ENCODE assay signal across 20 cellular contexts in genomic region chr5:10459080-10460055, GRCh38. TPM values are rescaled to one million over a fixed set of nuclear protein-coding genes. Genes with fewer than 3 reads are reported as not detected.
"Had no signal": no experiment of that assay in that cellular context is flagged by ENCODE, and none has a peak within 500 bp of the region (broad histone marks: within the 10 kb centered on the region; RNA-seq: fewer than 3 reads in every experiment).

No MANE protein-coding gene starts in this region.

- FAIRE-seq: bronchial epithelial cell, pancreas had no signal

- DNase-seq: activated CD4-positive, alpha-beta T cell treated with anti-CD3 and anti-CD28 coated beads, Interleukin-2, amount 50 U/mL, for 1 hour; activated CD8-positive, alpha-beta memory T cell treated with anti-CD3 and anti-CD28 coated beads, Interleukin-2, amount 50 U/mL, for 48 hours; activated effector memory CD4-positive, alpha-beta T cell treated with anti-CD3 and anti-CD28 coated beads, Interleukin-2, amount 50 U/mL, for 16 hours; activated naive CD4-positive, alpha-beta T cell treated with anti-CD3 and anti-CD28 coated beads, Interleukin-2, amount 50 U/mL, for 16 hours; activated T-cell treated with anti-CD3 and anti-CD28 coated beads, Interleukin-2, amount 50 U/mL, for 48 hours; dermis blood vessel endothelial cell; effector memory CD8-positive, alpha-beta T cell; foreskin keratinocyte; natural killer cell; pancreas; sigmoid colon; stimulated activated naive CD4-positive, alpha-beta T cell; T-helper 1 cell; T-helper 9 cell; transverse colon had no signal

- H3K9me3 ChIP-seq: neutrophil, pancreas, sigmoid colon, suprapubic skin, transverse colon had no signal

- H3K4me2 ChIP-seq: hepatocyte had no signal

- H3K4me1 ChIP-seq: pancreas had no signal

- H3K4me1 Mint-ChIP-seq: natural killer cell had no signal

- H3K4me3 ChIP-seq: hepatocyte, pancreas, sigmoid colon, suprapubic skin, transverse colon had no signal

- H3K36me3 Mint-ChIP-seq: natural killer cell had no signal

- H3K4me3 Mint-ChIP-seq: effector memory CD8-positive, alpha-beta T cell; natural killer cell had no signal

- H3K9me3 Mint-ChIP-seq: effector memory CD8-positive, alpha-beta T cell; natural killer cell had no signal

- H3K27ac Mint-ChIP-seq: natural killer cell had no signal

- H2AFZ ChIP-seq: hepatocyte had no signal

- H3K36me3 ChIP-seq: pancreas, sigmoid colon, suprapubic skin, transverse colon had no signal

- H3K27ac ChIP-seq: epithelial cell of prostate, foreskin keratinocyte, hepatocyte, pancreas, sigmoid colon, suprapubic skin, transverse colon had no signal

- ATAC-seq: effector memory CD8-positive, alpha-beta T cell; foreskin keratinocyte; natural killer cell had no signal

- H3K27me3 ChIP-seq: foreskin keratinocyte, hepatocyte, neutrophil, pancreas, transverse colon had no signal

RNA-seq across cellular contexts. Expression of gene ROPN1L, which starts 17.7 kb away (rescaled TPM):
- polyA plus RNA-seq: hepatocyte had no signal
